In genomic region chr17:37107406-37108083, GRCh38 we compare ENCODE assay signal across 1 cellular context.
TF ChIP-seq lines count a peak whose summit lies in the region.

No MANE protein-coding gene starts in this region.

TF ChIP-seq in SK-N-SH treated with all-trans-retinoic acid at 6 μM for 48 hours, 23 proteins besides CTCF, POLR2A, EP300 and RAD21 (continued from another document):
- no peak for TF ChIP-seq TSHZ2 (CRISPR knock-in tag; IDR thresholded peaks at IDR 0.05)
- TF ChIP-seq ZNF8 (CRISPR knock-in tag; IDR thresholded peaks at IDR 0.05), result no peak
- TF ChIP-seq GLIS3 (CRISPR knock-in tag; IDR thresholded peaks at IDR 0.05), result no peak
